Comparison of ENCODE assay signal across 30 cellular contexts in the genomic region with DNA sequence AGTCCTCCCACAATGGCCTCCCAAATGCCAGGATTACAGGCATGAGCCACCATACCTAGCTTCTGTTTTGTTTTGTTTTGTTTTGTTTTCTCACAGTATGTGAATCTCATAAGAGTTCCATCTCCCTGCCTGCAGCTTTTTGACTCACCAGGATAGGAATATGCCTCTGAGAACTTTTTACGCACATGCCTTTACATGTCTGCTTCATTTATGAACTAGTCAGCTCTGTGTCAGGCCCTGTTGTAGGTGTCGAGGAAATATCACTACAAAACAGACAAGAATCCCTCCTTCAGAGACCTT.
DNase-seq lines count a peak whose midpoint lies in the region; ATAC-seq, FAIRE-seq and TF ChIP-seq lines count a peak whose summit lies in the region.
"Had no signal": no experiment of that assay in that cellular context is flagged by ENCODE, and none has a peak within 500 bp of the region (broad histone marks: within the 10 kb centered on the region; RNA-seq: fewer than 3 reads in every experiment).

No MANE protein-coding gene starts in this region.

- no peak overlapping the region for H3K4me3 Mint-ChIP-seq in activated T-cell treated with anti-CD3 and anti-CD28 coated beads, Interleukin-2, amount 50 U/mL, for 24 hours
- no peak overlapping the region for H3K4me3 Mint-ChIP-seq in type B pancreatic cell
- H3K4me3 Mint-ChIP-seq: activated naive CD4-positive, alpha-beta T cell treated with anti-CD3 and anti-CD28 coated beads, Interleukin-2, amount 10 ng/mL, durations not matched to agents 7 days and 5 days; CD8-positive, alpha-beta T cell; H9; natural killer cell treated with Interleukin-12 subunit alpha and Interleukin-12 subunit beta and Interleukin-15 and Interleukin-18, amount 100 ng/mL, for 72 hours; stimulated activated effector memory CD8-positive, alpha-beta T cell treated with anti-CD3 and anti-CD28 coated beads, Interleukin-12 subunit alpha, Interleukin-12 subunit beta, amount 100 ng/mL, for 72 hours had no signal

- H2BK120ac ChIP-seq in IMR-90 (ENCODE audit: low read depth, low read length): no peak overlapping the region

- no peak overlapping the region for H2AK5ac ChIP-seq in IMR-90 (ENCODE audit: low read depth, low read length)

- peak overlapping the region; percentile 57; the same call in 1 of the 2 replicates for H3K18ac ChIP-seq in IMR-90 (ENCODE audit: low read depth, low read length)

- no peak for TF ChIP-seq POLR2A in IMR-90 (IDR thresholded peaks at IDR 0.05; ENCODE audit: low read depth, low read length)

- ATAC-seq in IMR-90 (ENCODE audit: low read depth) (no peak), GM19395 (IDR thresholded peaks at IDR 0.05; ENCODE audit: unreplicated experiment) (no peak)
- ATAC-seq: body of pancreas; CD8-positive, alpha-beta T cell; GM12878; left colon; natural killer cell treated with Interleukin-12 subunit alpha and Interleukin-12 subunit beta and Interleukin-15 and Interleukin-18, amount 100 ng/mL, for 72 hours; Panc1; psoas muscle; stimulated activated effector memory CD8-positive, alpha-beta T cell treated with anti-CD3 and anti-CD28 coated beads, Interleukin-12 subunit alpha, Interleukin-12 subunit beta, amount 100 ng/mL, for 72 hours had no signal

- no peak overlapping the region for H4K91ac ChIP-seq in IMR-90 (ENCODE audit: insufficient read depth, low read depth, low read length)

- BruUV-seq in IMR-90 (replicated peaks; lab: Mats Ljungman, UMichigan): no TSS peak

- H3K14ac ChIP-seq in IMR-90 (replicated peaks; ENCODE audit: low read depth, low read length): 0 out of 2 replicates have a peak overlapping the region, but pooled peaks have one; percentile 59

- 0 out of 2 replicates have a peak overlapping the region, but pooled peaks have one; percentile 9 for H2BK20ac ChIP-seq in IMR-90 (ENCODE audit: low read depth, low read length)

- H4K5ac ChIP-seq in IMR-90 (ENCODE audit: low read depth, low read length): no peak overlapping the region

- no peak overlapping the region for H3K9ac ChIP-seq in IMR-90 (ENCODE audit: low read depth, low read length)

- peaks cover 21% of the 10 kb centered on the region for H3K4me1 ChIP-seq in IMR-90 (ENCODE audit: control insufficient read depth, insufficient read depth, low read length)

- no CpG with 5 or more reads among the region's 2 CpGs for whole genome bisulfite sequencing in IMR-90 (ENCODE audit: extremely low coverage in 2 of 2, insufficient read length in 1 of 2), 2 experiments

- peaks cover 0 to 9% of the 10 kb centered on the region in 2 experiments; a peak in 1 of 4 replicates for H3K79me1 ChIP-seq in IMR-90 (ENCODE audit: low read depth in 1 of 2, low read length in 2 of 2)

- H3K4me3 ChIP-seq in IMR-90 (ENCODE audit: insufficient read depth, low read depth, low read length) (no peak overlapping the region), epithelial cell of esophagus (ENCODE audit: low read length) (no peak overlapping the region)
- H3K4me3 ChIP-seq: adrenal gland, body of pancreas, GM12878, psoas muscle, tibial nerve had no signal

- H3K9me3 Mint-ChIP-seq in activated T-cell treated with anti-CD3 and anti-CD28 coated beads, Interleukin-2, amount 50 U/mL, for 24 hours: no peaks in the 10 kb centered on the region
- peaks cover 8% of the 10 kb centered on the region for H3K9me3 Mint-ChIP-seq in type B pancreatic cell
- H3K9me3 Mint-ChIP-seq: activated naive CD4-positive, alpha-beta T cell treated with anti-CD3 and anti-CD28 coated beads, Interleukin-2, amount 10 ng/mL, durations not matched to agents 7 days and 5 days; CD8-positive, alpha-beta T cell; H9; natural killer cell treated with Interleukin-12 subunit alpha and Interleukin-12 subunit beta and Interleukin-15 and Interleukin-18, amount 100 ng/mL, for 72 hours; stimulated activated effector memory CD8-positive, alpha-beta T cell treated with anti-CD3 and anti-CD28 coated beads, Interleukin-12 subunit alpha, Interleukin-12 subunit beta, amount 100 ng/mL, for 72 hours had no signal

- no peak for TF ChIP-seq RAD21 in IMR-90 (IDR thresholded peaks at IDR 0.05; ENCODE audit: low read length)

- peaks cover 8% of the 10 kb centered on the region for H3K9me1 ChIP-seq in IMR-90 (ENCODE audit: insufficient read depth, low read length)

- H3K4me2 ChIP-seq in IMR-90 (ENCODE audit: low read depth, low read length): no peak overlapping the region

- H3K27ac Mint-ChIP-seq in activated T-cell treated with anti-CD3 and anti-CD28 coated beads, Interleukin-2, amount 50 U/mL, for 24 hours: peak overlapping the region; percentile 39
- peak overlapping the region; percentile 75 for H3K27ac Mint-ChIP-seq in type B pancreatic cell
- H3K27ac Mint-ChIP-seq: activated naive CD4-positive, alpha-beta T cell treated with anti-CD3 and anti-CD28 coated beads, Interleukin-2, amount 10 ng/mL, durations not matched to agents 7 days and 5 days; CD8-positive, alpha-beta T cell; natural killer cell treated with Interleukin-12 subunit alpha and Interleukin-12 subunit beta and Interleukin-15 and Interleukin-18, amount 100 ng/mL, for 72 hours; stimulated activated effector memory CD8-positive, alpha-beta T cell treated with anti-CD3 and anti-CD28 coated beads, Interleukin-12 subunit alpha, Interleukin-12 subunit beta, amount 100 ng/mL, for 72 hours had no signal

- peak overlapping the region; percentile 18; the same call in 1 of the 2 replicates for H3K4ac ChIP-seq in IMR-90 (ENCODE audit: low read depth, low read length)

- no peaks in the 10 kb centered on the region for H3K27me3 ChIP-seq in IMR-90 (ENCODE audit: control insufficient read depth, insufficient read depth, low read length)
- H3K27me3 ChIP-seq: adrenal gland, body of pancreas, tibial nerve had no signal

- H2BK15ac ChIP-seq in IMR-90 (ENCODE audit: low read depth, low read length): no peak overlapping the region

- DNase-seq in activated T-cell treated with anti-CD3 and anti-CD28 coated beads, Interleukin-2, amount 50 U/mL, for 24 hours: no peak
- no peak for DNase-seq in activated T-cell treated with anti-CD3 and anti-CD28 coated beads for 4 hours
- peak; percentile 29 for DNase-seq in IMR-90
- peak; percentile 99 for DNase-seq in epithelial cell of esophagus (ENCODE audit: low read depth)
- no peak for DNase-seq in type B pancreatic cell (ENCODE audit: extremely low spot score, unreplicated experiment)
- DNase-seq in D721Med (ENCODE audit: insufficient read length, low spot score): no peak
- no peak for DNase-seq in NOMO-1 (lab: John Stamatoyannopoulos, UW; ENCODE audit: unreplicated experiment in 2 of 2)
- DNase-seq: activated CD4-positive, alpha-beta T cell treated with anti-CD3 and anti-CD28 coated beads for 48 hours; activated naive CD4-positive, alpha-beta T cell treated with anti-CD3 and anti-CD28 coated beads, Interleukin-2, amount 10 ng/mL, durations not matched to agents 7 days and 5 days; adrenal gland; body of pancreas; CD8-positive, alpha-beta T cell; cerebellar nuclear complex; DMS 273 treated with DMSO at 0.1 percent for 48 hours; H9; hippocampal formation; left colon; NCI-H1092; NCI-H1694; psoas muscle; SHP77 treated with DMSO at 0.1 percent for 48 hours; stimulated activated CD4-positive, alpha-beta T cell treated with anti-CD3 and anti-CD28 coated beads, Interleukin-15, amount 100 ng/mL, for 24 hours had no signal

- POLR2A ChIA-PET in IMR-90 (lab: Charles Lee; ENCODE audit: unreplicated experiment): no interaction called here

- no peak overlapping the region for H3K23ac ChIP-seq in IMR-90 (ENCODE audit: low read depth, low read length)

- H3K56ac ChIP-seq in IMR-90 (ENCODE audit: extremely low read depth, insufficient read depth, low read length): no peak overlapping the region

- CTCF ChIA-PET in IMR-90 (lab: Yijun Ruan, JAX): interaction anchor here (0.5 to 0.8 kb wide), 3 partner anchors 10 to 351 kb away, joined by 4 read pairs; no protein-coding TSS in a partner anchor

- in situ Hi-C loops in IMR-90 (cut with MboI; ENCODE audit: low sequenced_read_pairs): no loop called here

- dilution Hi-C loops in IMR-90 (cut with HindIII; ENCODE audit: low sequenced_read_pairs, unreplicated experiment): no loop called here

- peak overlapping the region in 1 of 2 experiments; percentile 59; a peak in 1 of 4 replicates for H4K8ac ChIP-seq in IMR-90 (ENCODE audit: low read depth in 2 of 2, low read length in 2 of 2)

- intact Hi-C loops in IMR-90 (cut with micrococcal nuclease): no loop called here

- H3K27ac ChIP-seq in IMR-90 (ENCODE audit: insufficient read depth, low read length): no peak overlapping the region
- H3K27ac ChIP-seq: adrenal gland, body of pancreas, psoas muscle, tibial nerve had no signal

- TF ChIP-seq CTCF in IMR-90 (conservative IDR thresholded peaks at IDR 0.05; ENCODE audit: low read depth, low read length) (no peak), epithelial cell of esophagus (IDR thresholded peaks at IDR 0.05; ENCODE audit: insufficient read depth, low read depth, low read length, missing control alignments) (no peak), type B pancreatic cell (conservative IDR thresholded peaks at IDR 0.05) (no peak), D721Med (IDR thresholded peaks at IDR 0.05; ENCODE audit: insufficient read depth, missing control alignments) (no peak)

- H3K36me3 ChIP-seq in IMR-90 (ENCODE audit: control insufficient read depth, insufficient read depth, low read length): no peaks in the 10 kb centered on the region
- H3K36me3 ChIP-seq: adrenal gland, tibial nerve had no signal

- no peak overlapping the region for H2AK9ac ChIP-seq in IMR-90 (replicated peaks; ENCODE audit: low read depth, low read length, poor library complexity)

- H2BK5ac ChIP-seq in IMR-90 (ENCODE audit: low read depth, low read length, poor library complexity, severe bottlenecking): peak overlapping the region; percentile 36

- H4K20me1 ChIP-seq in IMR-90 (ENCODE audit: insufficient read depth, low read length): no peaks in the 10 kb centered on the region

- peaks cover 30% of the 10 kb centered on the region for H3K36me3 Mint-ChIP-seq in activated T-cell treated with anti-CD3 and anti-CD28 coated beads, Interleukin-2, amount 50 U/mL, for 24 hours (ENCODE audit: low read depth)
- peaks cover 1% of the 10 kb centered on the region for H3K36me3 Mint-ChIP-seq in type B pancreatic cell
- H3K36me3 Mint-ChIP-seq: natural killer cell treated with Interleukin-12 subunit alpha and Interleukin-12 subunit beta and Interleukin-15 and Interleukin-18, amount 100 ng/mL, for 72 hours had no signal

- no peak overlapping the region for H2AFZ ChIP-seq in IMR-90 (replicated peaks; ENCODE audit: low read length, poor library complexity)

- H3K9me3 ChIP-seq in IMR-90 (ENCODE audit: control insufficient read depth, insufficient read depth, low read length): no peaks in the 10 kb centered on the region
- H3K9me3 ChIP-seq: adrenal gland, body of pancreas, psoas muscle, tibial nerve had no signal

- H3K4me1 Mint-ChIP-seq in activated T-cell treated with anti-CD3 and anti-CD28 coated beads, Interleukin-2, amount 50 U/mL, for 24 hours (ENCODE audit: low read depth): peaks cover 67% of the 10 kb centered on the region
- H3K4me1 Mint-ChIP-seq in type B pancreatic cell (ENCODE audit: unreplicated experiment): peaks cover 5% of the 10 kb centered on the region

- no peak for FAIRE-seq in D721Med (lab: Jason Lieb, UNC)
- FAIRE-seq: A204.1, endometrium, GM12878 had no signal

- no peaks in the 10 kb centered on the region for H3K27me3 Mint-ChIP-seq in activated T-cell treated with anti-CD3 and anti-CD28 coated beads, Interleukin-2, amount 50 U/mL, for 24 hours
- no peaks in the 10 kb centered on the region for H3K27me3 Mint-ChIP-seq in type B pancreatic cell
- H3K27me3 Mint-ChIP-seq: activated naive CD4-positive, alpha-beta T cell treated with anti-CD3 and anti-CD28 coated beads, Interleukin-2, amount 10 ng/mL, durations not matched to agents 7 days and 5 days; natural killer cell treated with Interleukin-12 subunit alpha and Interleukin-12 subunit beta and Interleukin-15 and Interleukin-18, amount 100 ng/mL, for 72 hours had no signal

Comparison
In these comparisons a context has a peak if more than half of its experiments do, and no peak if none do; other contexts are left out.
1. DNase-seq: peak in IMR-90 (single experiment) and epithelial cell of esophagus (single experiment); none in activated T-cell treated with anti-CD3 and anti-CD28 coated beads, Interleukin-2, amount 50 U/mL, for 24 hours (single experiment), activated T-cell treated with anti-CD3 and anti-CD28 coated beads for 4 hours (single experiment), type B pancreatic cell (single experiment), D721Med (single experiment) and NOMO-1 (0 of 2).